Comparison of ENCODE assay signal across 9 cellular contexts in the genomic region with DNA sequence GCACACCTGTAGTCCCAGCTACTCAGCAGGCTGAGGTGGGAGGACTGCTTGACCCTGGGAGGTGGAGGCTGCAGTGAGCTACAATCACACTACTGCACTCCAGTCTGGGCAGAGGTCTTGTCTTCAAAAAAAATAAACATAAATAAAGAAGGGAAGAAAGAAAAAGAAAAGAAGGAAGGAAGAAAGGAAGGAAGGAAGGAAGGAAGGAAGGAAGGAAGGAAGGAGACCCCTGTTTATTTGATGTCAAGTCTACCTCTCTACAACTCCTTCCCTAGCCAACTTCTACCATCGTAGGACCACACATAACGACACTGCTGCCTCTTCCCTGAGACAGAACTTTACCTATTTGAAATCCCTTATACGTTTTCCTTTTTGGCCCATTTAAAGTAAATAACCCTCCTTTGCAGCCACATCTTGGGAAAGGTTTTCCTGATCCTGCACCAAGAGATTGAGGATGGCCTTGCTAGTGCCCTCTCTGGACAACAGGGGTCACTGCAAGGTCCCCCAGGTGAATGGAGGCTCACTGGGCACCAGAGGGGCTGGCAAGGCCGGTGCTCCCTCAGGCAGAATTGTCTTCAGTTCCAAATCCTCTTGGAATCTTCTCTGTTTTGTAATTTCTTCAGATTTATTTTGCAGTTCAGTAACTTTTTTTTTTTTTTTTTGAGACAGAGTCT. TPM values are rescaled to one million over a fixed set of nuclear protein-coding genes. Genes with fewer than 3 reads are reported as not detected.
DNase-seq lines count a peak whose midpoint lies in the region; ATAC-seq and TF ChIP-seq lines count a peak whose summit lies in the region.
"Had no signal": no experiment of that assay in that cellular context is flagged by ENCODE, and none has a peak within 500 bp of the region (broad histone marks: within the 10 kb centered on the region; RNA-seq: fewer than 3 reads in every experiment).

No MANE protein-coding gene starts in this region.

- 49 to 64% (median 54%) methylated on average over 4 of the region's 4 CpGs for WGBS in stomach, 5 donors

- no peak overlapping the region for H3K27ac Mint-ChIP-seq in MCF 10A (ENCODE audit: low read depth, unreplicated experiment)
- H3K27ac Mint-ChIP-seq in mesothelial cell of epicardium: no peak overlapping the region
- H3K27ac Mint-ChIP-seq: stimulated activated naive CD8-positive, alpha-beta T cell treated with anti-CD3 and anti-CD28 coated beads, Interleukin-15, Interleukin-2, amounts not matched to agents 100 ng/mL and 50 ng/mL, for 24 hours had no signal

- no peaks in the 10 kb centered on the region for H3K9me3 Mint-ChIP-seq in MCF 10A (ENCODE audit: unreplicated experiment)
- H3K9me3 Mint-ChIP-seq in mesothelial cell of epicardium: no peaks in the 10 kb centered on the region
- H3K9me3 Mint-ChIP-seq: stimulated activated naive CD8-positive, alpha-beta T cell treated with anti-CD3 and anti-CD28 coated beads, Interleukin-15, Interleukin-2, amounts not matched to agents 100 ng/mL and 50 ng/mL, for 24 hours had no signal

- H2AFZ ChIP-seq in osteoblast (ENCODE audit: low read length): no peak overlapping the region

- H3K4me3 Mint-ChIP-seq in MCF 10A (ENCODE audit: unreplicated experiment) (no peak overlapping the region), mesothelial cell of epicardium (no peak overlapping the region)
- H3K4me3 Mint-ChIP-seq: stimulated activated naive CD8-positive, alpha-beta T cell treated with anti-CD3 and anti-CD28 coated beads, Interleukin-15, Interleukin-2, amounts not matched to agents 100 ng/mL and 50 ng/mL, for 24 hours had no signal

- CTCF ChIA-PET in MCF 10A (lab: Yijun Ruan, JAX): interaction anchor here (0.5 to 1.9 kb wide), 9 partner anchors 10 to 340 kb away, joined by 3 to 8 read pairs (median 3); a partner anchor contains a TSS

- no peaks in the 10 kb centered on the region for H3K79me2 ChIP-seq in osteoblast (ENCODE audit: insufficient read depth, low read length)

- peaks cover 14% of the 10 kb centered on the region for H4K20me1 ChIP-seq in osteoblast (ENCODE audit: insufficient read depth, low read length)

- peaks cover 4% of the 10 kb centered on the region for H3K4me1 ChIP-seq in osteoblast (ENCODE audit: insufficient read depth, low read length)
- H3K4me1 ChIP-seq in stomach: peaks cover 0 to 17% (median 4%) of the 10 kb centered on the region in 4 donors

- POLR2A ChIA-PET in MCF 10A (lab: Yijun Ruan, JAX): interaction anchor here (2.3 kb wide), 1 partner anchor 11 kb away, joined by 13 read pairs; a partner anchor contains a TSS

- no peaks in the 10 kb centered on the region for H3K9me3 ChIP-seq in osteoblast (ENCODE audit: low read depth, low read length)
- H3K9me3 ChIP-seq in stomach: no peaks in the 10 kb centered on the region

- no peak overlapping the region for H3K4me2 ChIP-seq in osteoblast (ENCODE audit: insufficient read depth, low read length)

- H3K36me3 ChIP-seq in osteoblast (ENCODE audit: insufficient read depth, low read length) (peaks cover 10% of the 10 kb centered on the region), stomach (peaks cover 9 to 30% (median 26%) of the 10 kb centered on the region in 4 donors)

- H3K27me3 ChIP-seq in osteoblast (ENCODE audit: insufficient read depth, low read length) (no peaks in the 10 kb centered on the region), stomach (no peaks in the 10 kb centered on the region)

- no peak for ATAC-seq in GM21576 (IDR thresholded peaks at IDR 0.05; ENCODE audit: unreplicated experiment)

- H3K27ac ChIP-seq in osteoblast (ENCODE audit: low read depth, low read length): no peak overlapping the region
- no peak overlapping the region for H3K27ac ChIP-seq in stomach

- in situ Hi-C loops in KBM-7 (cut with MboI; ENCODE audit: low pct_unique_long_range_greater_than_20kb, low sequenced_read_pairs): no loop called here

- TF ChIP-seq POLR2A in stomach (IDR thresholded peaks at IDR 0.05): no peak

- peak; percentile 84 for TF ChIP-seq CTCF in MCF 10A (IDR thresholded peaks at IDR 0.05; ENCODE audit: unreplicated experiment)
- TF ChIP-seq CTCF in osteoblast (IDR thresholded peaks at IDR 0.05; ENCODE audit: extremely low read depth, low read depth, low read length): peak; percentile 57
- TF ChIP-seq CTCF in mesothelial cell of epicardium (IDR thresholded peaks at IDR 0.05; ENCODE audit: unreplicated experiment): no peak
- peak in 3 of 7 experiments; percentile 14 to 44 (median 18) for TF ChIP-seq CTCF in stomach (IDR thresholded peaks at IDR 0.05)

- no peak for TF ChIP-seq EP300 in stomach (IDR thresholded peaks at IDR 0.05)

- intact Hi-C loops in MCF 10A (cut with micrococcal nuclease) (loop anchor here (10.0 kb wide), 1 partner anchor 434 kb away; a partner anchor contains a TSS), stomach (cut with DNase I; ENCODE audit: low total_unique reads) (no loop called here)

- no TSS peak for BruUV-seq in MCF 10A (replicated peaks; lab: Mats Ljungman, UMichigan)

- peaks cover 28% of the 10 kb centered on the region for H3K36me3 Mint-ChIP-seq in MCF 10A (ENCODE audit: insufficient read depth, unreplicated experiment)
- H3K36me3 Mint-ChIP-seq in mesothelial cell of epicardium: peaks cover 6% of the 10 kb centered on the region

- peak; percentile 46 for DNase-seq in EL
- DNase-seq in KBM-7: peak; percentile 45
- peak; percentile 71 for DNase-seq in MCF 10A (ENCODE audit: unreplicated experiment)
- DNase-seq in osteoblast (ENCODE audit: insufficient read length, low spot score, missing footprints): peak; percentile 89
- no peak for DNase-seq in epidermal melanocyte (ENCODE audit: insufficient read length, low spot score)
- no peak for DNase-seq in mesothelial cell of epicardium (ENCODE audit: low spot score in 2 of 2, unreplicated experiment in 2 of 2)
- DNase-seq in stomach: no peak

- H3K4me1 Mint-ChIP-seq in MCF 10A (ENCODE audit: insufficient read depth, unreplicated experiment): peaks cover 14% of the 10 kb centered on the region
- peaks cover 3% of the 10 kb centered on the region for H3K4me1 Mint-ChIP-seq in mesothelial cell of epicardium

- H3K27me3 Mint-ChIP-seq in MCF 10A (ENCODE audit: insufficient read depth, unreplicated experiment): no peaks in the 10 kb centered on the region
- H3K27me3 Mint-ChIP-seq in mesothelial cell of epicardium (ENCODE audit: low read depth): no peaks in the 10 kb centered on the region
- H3K27me3 Mint-ChIP-seq: stimulated activated naive CD8-positive, alpha-beta T cell treated with anti-CD3 and anti-CD28 coated beads, Interleukin-15, Interleukin-2, amounts not matched to agents 100 ng/mL and 50 ng/mL, for 24 hours had no signal

- no peak overlapping the region for H3K4me3 ChIP-seq in osteoblast (ENCODE audit: insufficient read depth, low read length)
- H3K4me3 ChIP-seq in stomach: no peak overlapping the region

RNA-seq across cellular contexts. Expression of a gene that starts 10.5 kb away (rescaled TPM):
- total RNA-seq in MCF 10A (2022): 5,481 and 5,921 TPM in 2 replicates
- total RNA-seq in osteoblast: 1,720 and 2,211 TPM in 2 replicates
- total RNA-seq in mesothelial cell of epicardium: 2,586 to 2,705 TPM (median 2,627 TPM) in 3 replicates
- 1,000 to 10,000 TPM in 4 of 5 donors, 100 to 1,000 TPM in 1; 899 to 3,971 (median 1,858) TPM for total RNA-seq in stomach
- polyA plus RNA-seq in stomach: 1,000 to 10,000 TPM; 4,327 to 6,427 (median 4,820) TPM

RNA-seq across cellular contexts. Expression of a gene that starts 26.3 kb away (rescaled TPM):
- total RNA-seq in MCF 10A (2022): not detected in 2 replicates
- total RNA-seq in osteoblast: 21.4 and 83.4 TPM in 2 replicates
- 16.1 to 17.1 TPM (median 16.9 TPM) in 3 replicates for total RNA-seq in mesothelial cell of epicardium
- 1,000 to 10,000 TPM in 1 of 5 donors, 100 to 1,000 TPM in 4; 102 to 1,185 (median 324) TPM for total RNA-seq in stomach
- polyA plus RNA-seq in stomach: 100 to 1,000 TPM; 177 to 883 (median 268) TPM

Comparison
In these comparisons a context has a peak if more than half of its experiments do, and no peak if none do; other contexts are left out.
1. DNase-seq: peak in EL (single experiment), KBM-7 (single experiment), MCF 10A (single experiment) and osteoblast (single experiment); none in epidermal melanocyte (single experiment), mesothelial cell of epicardium (0 of 2) and stomach (single experiment).
2. RNA of a gene that starts 26.3 kb away (total RNA-seq): 102 to 1,185 TPM in stomach, 21.4 to 83.4 TPM in osteoblast and 16.1 to 17.1 TPM in mesothelial cell of epicardium; not detected in MCF 10A; every median in the first group is over 10 times any median in the second.